Comparison of ENCODE assay signal across 17 cellular contexts in the genomic region with DNA sequence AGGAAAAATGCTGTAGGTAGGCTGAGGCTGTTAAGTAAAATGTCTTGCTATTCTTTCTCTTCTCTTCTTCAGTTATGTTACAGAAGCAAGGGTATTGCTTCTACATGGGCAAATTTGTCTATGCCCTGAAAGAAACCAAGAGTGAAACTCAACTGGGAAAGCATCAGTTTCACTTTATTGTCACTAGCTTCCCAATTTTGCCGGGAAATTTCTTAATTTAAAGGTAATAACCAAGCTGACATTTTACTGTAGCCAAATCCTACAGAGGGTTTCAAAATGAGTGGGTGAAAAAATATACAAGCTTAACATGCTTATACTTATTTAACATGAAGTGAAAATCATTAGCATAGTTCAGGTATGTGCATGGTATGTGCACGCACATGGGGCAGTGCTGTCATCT. TPM values are rescaled to one million over a fixed set of nuclear protein-coding genes. Genes with fewer than 3 reads are reported as not detected.
DNase-seq lines count a peak whose midpoint lies in the region; ATAC-seq and TF ChIP-seq lines count a peak whose summit lies in the region.
"Had no signal": no experiment of that assay in that cellular context is flagged by ENCODE, and none has a peak within 500 bp of the region (broad histone marks: within the 10 kb centered on the region; RNA-seq: fewer than 3 reads in every experiment).

No MANE protein-coding gene starts in this region.

- peaks cover 4% of the 10 kb centered on the region for H3K9me3 Mint-ChIP-seq in activated CD8-positive, alpha-beta memory T cell treated with anti-CD3 and anti-CD28 coated beads, Interleukin-2, amount 10 ng/mL, durations not matched to agents 7 days and 5 days (ENCODE audit: low read depth)
- peaks cover 6% of the 10 kb centered on the region for H3K9me3 Mint-ChIP-seq in activated naive CD8-positive, alpha-beta T cell treated with anti-CD3 and anti-CD28 coated beads, Interleukin-2, amount 10 ng/mL, durations not matched to agents 7 days and 5 days

- peak overlapping the region; percentile 89 for H3K27ac Mint-ChIP-seq in activated CD8-positive, alpha-beta memory T cell treated with anti-CD3 and anti-CD28 coated beads, Interleukin-2, amount 10 ng/mL, durations not matched to agents 7 days and 5 days
- peak overlapping the region; percentile 73 for H3K27ac Mint-ChIP-seq in activated naive CD8-positive, alpha-beta T cell treated with anti-CD3 and anti-CD28 coated beads, Interleukin-2, amount 10 ng/mL, durations not matched to agents 7 days and 5 days

- peaks cover 42% of the 10 kb centered on the region; the same call in 1 of the 2 replicates for H3K79me2 ChIP-seq in KMS-11 (ENCODE audit: insufficient read depth, low read depth)

- no peaks in the 10 kb centered on the region for H3K9me3 ChIP-seq in skeletal muscle satellite cell (replicated peaks; ENCODE audit: low read length)
- H3K9me3 ChIP-seq: HAP-1, ovary, upper lobe of right lung had no signal

- CTCF ChIA-PET in activated CD8-positive, alpha-beta memory T cell treated with anti-CD3 and anti-CD28 coated beads, Interleukin-2, amount 10 ng/mL, durations not matched to agents 7 days and 5 days (lab: Charles Lee), result interaction anchor here (1.0 kb wide), 1 partner anchor 87 kb away, joined by 3 read pairs; no protein-coding TSS in a partner anchor

- no peak overlapping the region for H3K9ac ChIP-seq in KMS-11
- no peak overlapping the region for H3K9ac ChIP-seq in skeletal muscle satellite cell (ENCODE audit: low read depth, low read length)

- no peaks in the 10 kb centered on the region for H4K20me1 ChIP-seq in KMS-11 (ENCODE audit: insufficient read depth)

- H3K4me3 Mint-ChIP-seq in activated CD8-positive, alpha-beta memory T cell treated with anti-CD3 and anti-CD28 coated beads, Interleukin-2, amount 10 ng/mL, durations not matched to agents 7 days and 5 days, result peak overlapping the region; percentile 97
- H3K4me3 Mint-ChIP-seq in activated naive CD8-positive, alpha-beta T cell treated with anti-CD3 and anti-CD28 coated beads, Interleukin-2, amount 10 ng/mL, durations not matched to agents 7 days and 5 days, result peak overlapping the region; percentile 72

- H3K27ac ChIP-seq in KMS-11, result peak overlapping the region; percentile 26; the same call in 1 of the 2 replicates
- H3K27ac ChIP-seq: HL-60, ovary, upper lobe of right lung, WERI-Rb-1 had no signal

- no peak for ATAC-seq in activated CD8-positive, alpha-beta memory T cell treated with anti-CD3 and anti-CD28 coated beads, Interleukin-2, amount 10 ng/mL, durations not matched to agents 7 days and 5 days
- no peak for ATAC-seq in activated naive CD8-positive, alpha-beta T cell treated with anti-CD3 and anti-CD28 coated beads, Interleukin-2, amount 10 ng/mL, durations not matched to agents 7 days and 5 days (ENCODE audit: low read depth)
- ATAC-seq in GM21526 (IDR thresholded peaks at IDR 0.05; ENCODE audit: low FRiP score, unreplicated experiment) (no peak), GM18858 (IDR thresholded peaks at IDR 0.05; ENCODE audit: unreplicated experiment) (no peak)
- ATAC-seq: esophagus mucosa, upper lobe of right lung had no signal

- POLR2A ChIA-PET in activated naive CD8-positive, alpha-beta T cell treated with anti-CD3 and anti-CD28 coated beads, Interleukin-2, amount 10 ng/mL, durations not matched to agents 7 days and 5 days (lab: Charles Lee), result no interaction called here

- no peak overlapping the region for H2AFZ ChIP-seq in KMS-11 (ENCODE audit: low read depth)

- no peaks in the 10 kb centered on the region for H3K27me3 ChIP-seq in KMS-11 (ENCODE audit: insufficient read depth, low read depth)
- no peaks in the 10 kb centered on the region for H3K27me3 ChIP-seq in skeletal muscle satellite cell (ENCODE audit: control insufficient read depth, insufficient read depth, low read length)
- H3K27me3 ChIP-seq: ovary, upper lobe of right lung had no signal

- H3K27me3 Mint-ChIP-seq in activated CD8-positive, alpha-beta memory T cell treated with anti-CD3 and anti-CD28 coated beads, Interleukin-2, amount 10 ng/mL, durations not matched to agents 7 days and 5 days, result no peaks in the 10 kb centered on the region
- no peaks in the 10 kb centered on the region for H3K27me3 Mint-ChIP-seq in activated naive CD8-positive, alpha-beta T cell treated with anti-CD3 and anti-CD28 coated beads, Interleukin-2, amount 10 ng/mL, durations not matched to agents 7 days and 5 days

- DNase-seq in activated CD8-positive, alpha-beta memory T cell treated with anti-CD3 and anti-CD28 coated beads, Interleukin-2, amount 10 ng/mL, durations not matched to agents 7 days and 5 days, result no peak
- no peak for DNase-seq in activated CD8-positive, alpha-beta memory T cell treated with anti-CD3 and anti-CD28 coated beads, Interleukin-2, amount 50 U/mL, for 48 hours
- DNase-seq in activated naive CD8-positive, alpha-beta T cell treated with anti-CD3 and anti-CD28 coated beads, Interleukin-2, amount 10 ng/mL, durations not matched to agents 7 days and 5 days, result no peak
- no peak for DNase-seq in NCI-H526 (lab: John Stamatoyannopoulos, UW)
- DNase-seq: activated gamma-delta T cell; hypothalamus; ovary; stimulated activated CD4-positive, alpha-beta T cell treated with anti-CD3 and anti-CD28 coated beads, Interleukin-12 subunit alpha, Interleukin-12 subunit beta, amount 100 ng/mL, for 4 hours; upper lobe of right lung; WERI-Rb-1 had no signal

- H3K4me1 ChIP-seq in KMS-11 (ENCODE audit: low read depth, poor library complexity, severe bottlenecking), result peaks cover 78% of the 10 kb centered on the region
- peaks cover 43% of the 10 kb centered on the region for H3K4me1 ChIP-seq in skeletal muscle satellite cell (ENCODE audit: control insufficient read depth, insufficient read depth, low read length)

- peaks cover 68% of the 10 kb centered on the region for H3K4me1 Mint-ChIP-seq in activated CD8-positive, alpha-beta memory T cell treated with anti-CD3 and anti-CD28 coated beads, Interleukin-2, amount 10 ng/mL, durations not matched to agents 7 days and 5 days
- peaks cover 47% of the 10 kb centered on the region for H3K4me1 Mint-ChIP-seq in activated naive CD8-positive, alpha-beta T cell treated with anti-CD3 and anti-CD28 coated beads, Interleukin-2, amount 10 ng/mL, durations not matched to agents 7 days and 5 days

- no peak for TF ChIP-seq CTCF in KMS-11 (conservative IDR thresholded peaks at IDR 0.05; ENCODE audit: low read depth, low read length)

- peak overlapping the region; percentile 59 for H3K4me2 ChIP-seq in KMS-11
- H3K4me2 ChIP-seq in skeletal muscle satellite cell (ENCODE audit: low read length), result peak overlapping the region; percentile 83

- H3K4me3 ChIP-seq in KMS-11 (IDR thresholded peaks at IDR 0.05; ENCODE audit: insufficient read depth, low read depth, low read length), result no peak overlapping the region
- H3K4me3 ChIP-seq in skeletal muscle satellite cell (ENCODE audit: low read length), result no peak overlapping the region
- H3K4me3 ChIP-seq: HAP-1, ovary, upper lobe of right lung had no signal

- H3K36me3 Mint-ChIP-seq in activated CD8-positive, alpha-beta memory T cell treated with anti-CD3 and anti-CD28 coated beads, Interleukin-2, amount 10 ng/mL, durations not matched to agents 7 days and 5 days, result peaks cover 73% of the 10 kb centered on the region
- peaks cover 38% of the 10 kb centered on the region for H3K36me3 Mint-ChIP-seq in activated naive CD8-positive, alpha-beta T cell treated with anti-CD3 and anti-CD28 coated beads, Interleukin-2, amount 10 ng/mL, durations not matched to agents 7 days and 5 days

- H3K36me3 ChIP-seq in KMS-11 (ENCODE audit: insufficient read depth), result no peaks in the 10 kb centered on the region; the same call in 1 of the 2 replicates
- peaks cover 24% of the 10 kb centered on the region for H3K36me3 ChIP-seq in skeletal muscle satellite cell (ENCODE audit: insufficient read depth, low read length)
- H3K36me3 ChIP-seq: ovary had no signal

RNA-seq across cellular contexts. Expression of a gene that starts 3.2 kb away (rescaled TPM):
- 100 to 1,000 TPM; 133 to 147 TPM for total RNA-seq in activated CD8-positive, alpha-beta memory T cell treated with anti-CD3 and anti-CD28 coated beads, Interleukin-2, amount 10 ng/mL, durations not matched to agents 7 days and 5 days
- total RNA-seq in activated naive CD8-positive, alpha-beta T cell treated with anti-CD3 and anti-CD28 coated beads, Interleukin-2, amount 10 ng/mL, durations not matched to agents 7 days and 5 days, result 10 to 100 TPM; 76.9 to 77.6 TPM
- total RNA-seq in skeletal muscle satellite cell (2012; rRNA removed), result 46.5 and 65.7 TPM in 2 replicates
